In the genomic region with DNA sequence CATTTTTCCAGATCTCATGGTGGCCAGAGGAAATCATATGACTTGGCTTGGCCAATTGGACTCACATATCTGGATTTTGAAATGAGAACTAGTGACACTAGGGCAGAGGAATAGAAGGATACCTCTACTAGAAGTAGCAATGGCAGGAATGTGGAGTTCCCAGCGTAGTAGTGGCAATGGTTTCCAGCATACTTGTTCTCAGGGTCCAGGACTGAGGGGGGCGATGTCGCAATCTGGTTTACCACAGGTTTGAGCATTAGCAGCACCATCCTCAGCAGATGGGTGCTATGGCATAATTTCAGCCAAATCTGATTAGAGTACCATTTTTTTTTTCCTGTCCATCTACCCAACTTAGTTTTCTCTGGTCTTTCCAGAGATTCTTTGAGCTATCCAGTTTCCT, we compare ENCODE assay signal across 40 cellular contexts. TPM values are rescaled to one million over a fixed set of nuclear protein-coding genes. Genes with fewer than 3 reads are reported as not detected.
"Had no signal": no experiment of that assay in that cellular context is flagged by ENCODE, and none has a peak within 500 bp of the region (broad histone marks: within the 10 kb centered on the region; RNA-seq: fewer than 3 reads in every experiment).

No MANE protein-coding gene starts in this region.

- H3K9me3 ChIP-seq: ascending aorta, breast epithelium, colonic mucosa, esophagus squamous epithelium had no signal

- H3K4me3 Mint-ChIP-seq: activated CD4-positive, alpha-beta memory T cell treated with anti-CD3 and anti-CD28 coated beads for 36 hours; activated CD4-positive, alpha-beta T cell treated with anti-CD3 and anti-CD28 coated beads for 36 hours; activated CD4-positive, alpha-beta T cell treated with anti-CD3 and anti-CD28 coated beads, Interleukin-2, amount 10 ng/mL, durations not matched to agents 24 days and 14 days; activated CD8-positive, alpha-beta memory T cell treated with anti-CD3 and anti-CD28 coated beads, Interleukin-2, amount 10 ng/mL, durations not matched to agents 7 days and 5 days; activated CD8-positive, alpha-beta T cell treated with anti-CD3 and anti-CD28 coated beads, Interleukin-2, amount 10 ng/mL, durations not matched to agents 7 days and 5 days; activated naive CD4-positive, alpha-beta T cell treated with anti-CD3 and anti-CD28 coated beads for 36 hours; activated naive CD4-positive, alpha-beta T cell treated with anti-CD3 and anti-CD28 coated beads, Interleukin-2, amount 50 U/mL, for 24 hours; activated naive CD8-positive, alpha-beta T cell treated with anti-CD3 and anti-CD28 coated beads, Interleukin-2, amount 10 ng/mL, durations not matched to agents 7 days and 5 days; activated T-helper 1 cell treated with anti-CD3 and anti-CD28 coated beads, Interleukin-12 subunit alpha, Interleukin-12 subunit beta, Interleukin-2, Interleukin-4 antibody, amounts not matched to agents 30 ng/mL and 10 ng/mL and 1 ng/mL, durations not matched to agents 14 hours and 24 hours and 36 hours; brain; T-helper 17 cell; T-helper 2 cell treated with Interferon-gamma antibody and Interleukin-4, amounts not matched to agents 5 μg/mL and 100 μg/mL, for 36 hours had no signal

- H3K4me3 ChIP-seq: ascending aorta, breast epithelium, cardiac muscle cell, colonic mucosa, esophagus squamous epithelium, gastroesophageal sphincter had no signal

- H3K27me3 Mint-ChIP-seq: activated CD4-positive, alpha-beta memory T cell treated with anti-CD3 and anti-CD28 coated beads for 36 hours; activated CD4-positive, alpha-beta T cell treated with anti-CD3 and anti-CD28 coated beads for 36 hours; activated CD4-positive, alpha-beta T cell treated with anti-CD3 and anti-CD28 coated beads, Interleukin-2, amount 10 ng/mL, durations not matched to agents 24 days and 14 days; activated CD8-positive, alpha-beta memory T cell treated with anti-CD3 and anti-CD28 coated beads, Interleukin-2, amount 10 ng/mL, durations not matched to agents 7 days and 5 days; activated naive CD4-positive, alpha-beta T cell treated with anti-CD3 and anti-CD28 coated beads, Interleukin-2, amount 50 U/mL, for 24 hours; activated naive CD8-positive, alpha-beta T cell treated with anti-CD3 and anti-CD28 coated beads, Interleukin-2, amount 10 ng/mL, durations not matched to agents 7 days and 5 days; brain; T-helper 17 cell had no signal

- H3K27ac ChIP-seq: ascending aorta, breast epithelium, cardiac muscle cell, colonic mucosa, epithelial cell of prostate, esophagus squamous epithelium, gastroesophageal sphincter, WERI-Rb-1 had no signal

- H3K27ac Mint-ChIP-seq: activated CD4-positive, alpha-beta memory T cell treated with anti-CD3 and anti-CD28 coated beads for 36 hours; activated CD4-positive, alpha-beta T cell treated with anti-CD3 and anti-CD28 coated beads for 36 hours; activated CD4-positive, alpha-beta T cell treated with anti-CD3 and anti-CD28 coated beads, Interleukin-2, amount 10 ng/mL, durations not matched to agents 24 days and 14 days; activated CD8-positive, alpha-beta memory T cell treated with anti-CD3 and anti-CD28 coated beads, Interleukin-2, amount 10 ng/mL, durations not matched to agents 7 days and 5 days; activated CD8-positive, alpha-beta T cell treated with anti-CD3 and anti-CD28 coated beads, Interleukin-2, amount 10 ng/mL, durations not matched to agents 7 days and 5 days; activated naive CD4-positive, alpha-beta T cell treated with anti-CD3 and anti-CD28 coated beads for 36 hours; activated naive CD4-positive, alpha-beta T cell treated with anti-CD3 and anti-CD28 coated beads, Interleukin-2, amount 50 U/mL, for 24 hours; activated naive CD8-positive, alpha-beta T cell treated with anti-CD3 and anti-CD28 coated beads, Interleukin-2, amount 10 ng/mL, durations not matched to agents 7 days and 5 days; activated T-helper 1 cell treated with anti-CD3 and anti-CD28 coated beads, Interleukin-12 subunit alpha, Interleukin-12 subunit beta, Interleukin-2, Interleukin-4 antibody, amounts not matched to agents 30 ng/mL and 10 ng/mL and 1 ng/mL, durations not matched to agents 14 hours and 24 hours and 36 hours; activated T-helper 2 cell treated with anti-CD3 and anti-CD28 coated beads, Interferon-gamma antibody, Interleukin-2, Interleukin-4, amounts not matched to agents 10 μg/mL and 5 μg/mL and 100 μg/mL, durations not matched to agents 14 hours and 24 hours and 36 hours; brain; T-helper 17 cell; T-helper 2 cell treated with Interferon-gamma antibody and Interleukin-4, amounts not matched to agents 5 μg/mL and 100 μg/mL, for 36 hours had no signal

- H3K27me3 ChIP-seq: ascending aorta, breast epithelium, colonic mucosa, esophagus squamous epithelium, gastroesophageal sphincter had no signal

- H3K4me1 Mint-ChIP-seq: activated CD4-positive, alpha-beta T cell treated with anti-CD3 and anti-CD28 coated beads for 36 hours; activated CD4-positive, alpha-beta T cell treated with anti-CD3 and anti-CD28 coated beads, Interleukin-2, amount 10 ng/mL, durations not matched to agents 24 days and 14 days; activated CD8-positive, alpha-beta memory T cell treated with anti-CD3 and anti-CD28 coated beads, Interleukin-2, amount 10 ng/mL, durations not matched to agents 7 days and 5 days; activated naive CD4-positive, alpha-beta T cell treated with anti-CD3 and anti-CD28 coated beads, Interleukin-2, amount 50 U/mL, for 24 hours; activated naive CD8-positive, alpha-beta T cell treated with anti-CD3 and anti-CD28 coated beads, Interleukin-2, amount 10 ng/mL, durations not matched to agents 7 days and 5 days; brain; T-helper 17 cell had no signal

- DNase-seq: activated CD4-positive, alpha-beta memory T cell treated with anti-CD3 and anti-CD28 coated beads for 36 hours; activated CD4-positive, alpha-beta T cell treated with anti-CD3 and anti-CD28 coated beads for 36 hours; activated CD4-positive, alpha-beta T cell treated with anti-CD3 and anti-CD28 coated beads, Interleukin-2, amount 10 ng/mL, durations not matched to agents 24 days and 14 days; activated CD4-positive, CD25-positive, alpha-beta regulatory T cell; activated CD4-positive, CD25-positive, alpha-beta regulatory T cell treated with anti-CD3 and anti-CD28 coated beads, Interleukin-2, amount 50 U/mL, for 72 hours; activated CD8-positive, alpha-beta memory T cell treated with anti-CD3 and anti-CD28 coated beads, Interleukin-2, amount 10 ng/mL, durations not matched to agents 7 days and 5 days; activated CD8-positive, alpha-beta memory T cell treated with anti-CD3 and anti-CD28 coated beads, Interleukin-2, amount 50 U/mL, for 4 hours; activated CD8-positive, alpha-beta T cell treated with anti-CD3 and anti-CD28 coated beads, Interleukin-2, amount 10 ng/mL, durations not matched to agents 7 days and 5 days; activated effector memory CD4-positive, alpha-beta T cell treated with anti-CD3 and anti-CD28 coated beads, Interleukin-2, amount 50 U/mL, for 16 hours; activated naive CD4-positive, alpha-beta T cell treated with anti-CD3 and anti-CD28 coated beads for 36 hours; activated naive CD8-positive, alpha-beta T cell treated with anti-CD3 and anti-CD28 coated beads, Interleukin-2, amount 10 ng/mL, durations not matched to agents 7 days and 5 days; activated T-cell treated with anti-CD3 and anti-CD28 coated beads, Interleukin-2, amount 50 U/mL, for 1 hour; activated T-cell treated with anti-CD3 and anti-CD28 coated beads, Interleukin-2, amount 50 U/mL, for 48 hours; central memory CD4-positive, alpha-beta T cell; cerebellar nuclear complex; colonic mucosa; effector CD8-positive, alpha-beta T cell; esophagus squamous epithelium; foreskin melanocyte; T-helper 1 cell; T-helper 17 cell; T1000; WERI-Rb-1 had no signal

- ATAC-seq: activated CD4-positive, alpha-beta T cell treated with anti-CD3 and anti-CD28 coated beads for 36 hours; activated CD8-positive, alpha-beta memory T cell treated with anti-CD3 and anti-CD28 coated beads, Interleukin-2, amount 10 ng/mL, durations not matched to agents 7 days and 5 days; activated CD8-positive, alpha-beta T cell treated with anti-CD3 and anti-CD28 coated beads, Interleukin-2, amount 10 ng/mL, durations not matched to agents 7 days and 5 days; gastroesophageal sphincter; T-helper 17 cell had no signal

- H3K4me1 ChIP-seq: ascending aorta, breast epithelium, colonic mucosa, esophagus squamous epithelium, gastroesophageal sphincter had no signal

- H3K9me3 Mint-ChIP-seq: activated CD4-positive, alpha-beta T cell treated with anti-CD3 and anti-CD28 coated beads, Interleukin-2, amount 10 ng/mL, durations not matched to agents 24 days and 14 days; activated naive CD4-positive, alpha-beta T cell treated with anti-CD3 and anti-CD28 coated beads, Interleukin-2, amount 50 U/mL, for 24 hours; activated naive CD8-positive, alpha-beta T cell treated with anti-CD3 and anti-CD28 coated beads, Interleukin-2, amount 10 ng/mL, durations not matched to agents 7 days and 5 days; activated T-helper 1 cell treated with anti-CD3 and anti-CD28 coated beads, Interleukin-12 subunit alpha, Interleukin-12 subunit beta, Interleukin-2, Interleukin-4 antibody, amounts not matched to agents 30 ng/mL and 10 ng/mL and 1 ng/mL, durations not matched to agents 14 hours and 24 hours and 36 hours; activated T-helper 2 cell treated with anti-CD3 and anti-CD28 coated beads, Interferon-gamma antibody, Interleukin-2, Interleukin-4, amounts not matched to agents 10 μg/mL and 5 μg/mL and 100 μg/mL, durations not matched to agents 14 hours and 24 hours and 36 hours; brain; T-helper 2 cell treated with Interferon-gamma antibody and Interleukin-4, amounts not matched to agents 5 μg/mL and 100 μg/mL, for 36 hours had no signal

- H3K36me3 Mint-ChIP-seq: activated CD4-positive, alpha-beta memory T cell treated with anti-CD3 and anti-CD28 coated beads for 36 hours; activated CD8-positive, alpha-beta memory T cell treated with anti-CD3 and anti-CD28 coated beads, Interleukin-2, amount 10 ng/mL, durations not matched to agents 7 days and 5 days; activated naive CD4-positive, alpha-beta T cell treated with anti-CD3 and anti-CD28 coated beads, Interleukin-2, amount 50 U/mL, for 24 hours; activated naive CD8-positive, alpha-beta T cell treated with anti-CD3 and anti-CD28 coated beads, Interleukin-2, amount 10 ng/mL, durations not matched to agents 7 days and 5 days; brain had no signal

- H3K36me3 ChIP-seq: ascending aorta, breast epithelium, cardiac muscle cell, colonic mucosa, esophagus squamous epithelium, gastroesophageal sphincter, WERI-Rb-1 had no signal

RNA-seq across cellular contexts. Expression of gene SLITRK1, which starts 8.1 kb away (rescaled TPM):
- total RNA-seq: activated CD4-positive, alpha-beta memory T cell treated with anti-CD3 and anti-CD28 coated beads for 36 hours; activated CD4-positive, alpha-beta T cell treated with anti-CD3 and anti-CD28 coated beads for 36 hours; activated CD4-positive, alpha-beta T cell treated with anti-CD3 and anti-CD28 coated beads, Interleukin-2, amount 10 ng/mL, durations not matched to agents 24 days and 14 days; activated CD8-positive, alpha-beta memory T cell treated with anti-CD3 and anti-CD28 coated beads for 36 hours; activated CD8-positive, alpha-beta memory T cell treated with anti-CD3 and anti-CD28 coated beads, Interleukin-2, amount 10 ng/mL, durations not matched to agents 7 days and 5 days; activated CD8-positive, alpha-beta T cell treated with anti-CD3 and anti-CD28 coated beads, Interleukin-2, amount 10 ng/mL, durations not matched to agents 7 days and 5 days; activated naive CD4-positive, alpha-beta T cell treated with anti-CD3 and anti-CD28 coated beads for 36 hours; activated naive CD8-positive, alpha-beta T cell treated with anti-CD3 and anti-CD28 coated beads, Interleukin-2, amount 10 ng/mL, durations not matched to agents 7 days and 5 days; activated T-helper 1 cell treated with anti-CD3 and anti-CD28 coated beads, Interleukin-12 subunit alpha, Interleukin-12 subunit beta, Interleukin-2, Interleukin-4 antibody, amounts not matched to agents 30 ng/mL and 10 ng/mL and 1 ng/mL, durations not matched to agents 14 hours and 24 hours and 36 hours; activated T-helper 2 cell treated with anti-CD3 and anti-CD28 coated beads, Interferon-gamma antibody, Interleukin-2, Interleukin-4, amounts not matched to agents 10 μg/mL and 5 μg/mL and 100 μg/mL, durations not matched to agents 14 hours and 24 hours and 36 hours; ascending aorta; breast epithelium; cardiac muscle cell; colonic mucosa; dermis microvascular lymphatic vessel endothelial cell; endothelial cell of umbilical vein; esophagus squamous epithelium; fibroblast of lung; fibroblast of villous mesenchyme; gastroesophageal sphincter; glomerular endothelial cell; T-helper 17 cell had no signal
- polyA plus RNA-seq: cardiac muscle cell, endothelial cell of umbilical vein, esophagus had no signal
